ENCODE assay signal across 10 cellular contexts in genomic region chr12:22850185-22850584, GRCh38.
"Had no signal": no experiment of that assay in that cellular context is flagged by ENCODE, and none has a peak within 500 bp of the region (broad histone marks: within the 10 kb centered on the region; RNA-seq: fewer than 3 reads in every experiment).

No MANE protein-coding gene starts in this region.

- H3K4me1 Mint-ChIP-seq: IgD-negative memory B cell had no signal

- H3K9me3 ChIP-seq: HAP-1 had no signal

- H3K4me3 Mint-ChIP-seq: HFFc6, IgD-negative memory B cell had no signal

- H3K9ac ChIP-seq: GM23248 had no signal

- DNase-seq: GM23248, GOT3, H7, HFFc6, KBM-7 had no signal

- H3K4me3 ChIP-seq: GM23248, HAP-1 had no signal

- H3K9me3 Mint-ChIP-seq: HFFc6, IgD-negative memory B cell had no signal

- ATAC-seq: HCT116, HepG2 had no signal

- H3K27ac Mint-ChIP-seq: HFFc6, IgD-negative memory B cell had no signal

- H3K4me1 ChIP-seq: HAP-1 had no signal

- H2AFZ ChIP-seq: GM23248 had no signal

- H3K36me3 ChIP-seq: HAP-1 had no signal

- H3K27ac ChIP-seq: GM23248, HL-60 had no signal
